Comparison of ENCODE assay signal across 17 cellular contexts in genomic region chr6:170475118-170475517, GRCh38.
DNase-seq lines count a peak whose midpoint lies in the region; ATAC-seq and TF ChIP-seq lines count a peak whose summit lies in the region.
"Had no signal": no experiment of that assay in that cellular context is flagged by ENCODE, and none has a peak within 500 bp of the region (broad histone marks: within the 10 kb centered on the region; RNA-seq: fewer than 3 reads in every experiment).

No MANE protein-coding gene starts in this region.

- no peaks in the 10 kb centered on the region for H3K36me3 ChIP-seq in HAP-1 (replicated peaks)

- no peak overlapping the region for H3K4me3 ChIP-seq in HAP-1

- no peaks in the 10 kb centered on the region for H3K36me3 Mint-ChIP-seq in natural killer cell
- H3K36me3 Mint-ChIP-seq in stimulated activated memory B cell treated with anti-CD40 and anti-IgM and Interleukin-4, amounts not matched to agents 10 μg/mL and 1 μg/mL and 100 μg/mL, for 72 hours, result no peaks in the 10 kb centered on the region
- H3K36me3 Mint-ChIP-seq: CD14-positive monocyte; CD8-positive, alpha-beta T cell had no signal

- no peaks in the 10 kb centered on the region for H3K27me3 ChIP-seq in HAP-1 (ENCODE audit: low read depth)

- H3K9me3 ChIP-seq in HAP-1, result no peaks in the 10 kb centered on the region

- H3K27me3 Mint-ChIP-seq in natural killer cell (ENCODE audit: low read depth in 2 of 2), result no peaks in the 10 kb centered on the region
- H3K27me3 Mint-ChIP-seq in stimulated activated memory B cell treated with anti-CD40 and anti-IgM and Interleukin-4, amounts not matched to agents 10 μg/mL and 1 μg/mL and 100 μg/mL, for 72 hours, result peaks cover 31% of the 10 kb centered on the region

- DNase-seq in natural killer cell (no peak), MV-4-11 (lab: John Stamatoyannopoulos, UW) (no peak), NCI-H146 (lab: John Stamatoyannopoulos, UW) (no peak), HAP-1 (ENCODE audit: low spot score in 2 of 2) (no peak)
- DNase-seq: CD8-positive, alpha-beta T cell; COR-L47; DMS153; DMS79 treated with DMSO at 0.1 percent for 48 hours; EL; HCEC 1CT; HFFc6; IMR-90; KBM-7 had no signal

- peaks cover 58 to 61% of the 10 kb centered on the region in 2 donors for H3K4me1 Mint-ChIP-seq in natural killer cell
- peaks cover 7% of the 10 kb centered on the region for H3K4me1 Mint-ChIP-seq in stimulated activated memory B cell treated with anti-CD40 and anti-IgM and Interleukin-4, amounts not matched to agents 10 μg/mL and 1 μg/mL and 100 μg/mL, for 72 hours

- peak overlapping the region; percentile 76 to 79 for H3K27ac Mint-ChIP-seq in natural killer cell
- no peak overlapping the region for H3K27ac Mint-ChIP-seq in stimulated activated memory B cell treated with anti-CD40 and anti-IgM and Interleukin-4, amounts not matched to agents 10 μg/mL and 1 μg/mL and 100 μg/mL, for 72 hours
- H3K27ac Mint-ChIP-seq: CD8-positive, alpha-beta T cell; HFFc6 had no signal

- intact Hi-C loops in natural killer cell (cut with micrococcal nuclease), result loop anchor here (5.0 kb wide), 1 partner anchor 33 kb away; no protein-coding TSS in a partner anchor

- peak; percentile 65 for ATAC-seq in GM18511 (IDR thresholded peaks at IDR 0.05; ENCODE audit: unreplicated experiment)
- peak; percentile 65 for ATAC-seq in GM21723 (IDR thresholded peaks at IDR 0.05; ENCODE audit: unreplicated experiment)
- ATAC-seq in natural killer cell, result peak; percentile 33 to 88 (median 83)
- peak; percentile 37 for ATAC-seq in stimulated activated memory B cell treated with anti-CD40 and anti-IgM and Interleukin-4, amounts not matched to agents 10 μg/mL and 1 μg/mL and 100 μg/mL, for 72 hours
- ATAC-seq: CD8-positive, alpha-beta T cell had no signal

- no peaks in the 10 kb centered on the region for H3K9me3 Mint-ChIP-seq in natural killer cell
- H3K9me3 Mint-ChIP-seq in stimulated activated memory B cell treated with anti-CD40 and anti-IgM and Interleukin-4, amounts not matched to agents 10 μg/mL and 1 μg/mL and 100 μg/mL, for 72 hours, result no peaks in the 10 kb centered on the region
- H3K9me3 Mint-ChIP-seq: CD8-positive, alpha-beta T cell; HFFc6 had no signal

- no peak overlapping the region for H3K4me3 Mint-ChIP-seq in natural killer cell
- H3K4me3 Mint-ChIP-seq in stimulated activated memory B cell treated with anti-CD40 and anti-IgM and Interleukin-4, amounts not matched to agents 10 μg/mL and 1 μg/mL and 100 μg/mL, for 72 hours, result no peak overlapping the region
- H3K4me3 Mint-ChIP-seq: CD14-positive monocyte; CD8-positive, alpha-beta T cell; HFFc6 had no signal

- TF ChIP-seq CTCF in natural killer cell (IDR thresholded peaks at IDR 0.05), result no peak

- in situ Hi-C loops in HAP-1 (cut with MboI; ENCODE audit: low sequenced_read_pairs), result no loop called here

- H3K4me1 ChIP-seq in HAP-1, result no peaks in the 10 kb centered on the region
